1 cellular context compared by ENCODE assay signal in the genomic region with DNA sequence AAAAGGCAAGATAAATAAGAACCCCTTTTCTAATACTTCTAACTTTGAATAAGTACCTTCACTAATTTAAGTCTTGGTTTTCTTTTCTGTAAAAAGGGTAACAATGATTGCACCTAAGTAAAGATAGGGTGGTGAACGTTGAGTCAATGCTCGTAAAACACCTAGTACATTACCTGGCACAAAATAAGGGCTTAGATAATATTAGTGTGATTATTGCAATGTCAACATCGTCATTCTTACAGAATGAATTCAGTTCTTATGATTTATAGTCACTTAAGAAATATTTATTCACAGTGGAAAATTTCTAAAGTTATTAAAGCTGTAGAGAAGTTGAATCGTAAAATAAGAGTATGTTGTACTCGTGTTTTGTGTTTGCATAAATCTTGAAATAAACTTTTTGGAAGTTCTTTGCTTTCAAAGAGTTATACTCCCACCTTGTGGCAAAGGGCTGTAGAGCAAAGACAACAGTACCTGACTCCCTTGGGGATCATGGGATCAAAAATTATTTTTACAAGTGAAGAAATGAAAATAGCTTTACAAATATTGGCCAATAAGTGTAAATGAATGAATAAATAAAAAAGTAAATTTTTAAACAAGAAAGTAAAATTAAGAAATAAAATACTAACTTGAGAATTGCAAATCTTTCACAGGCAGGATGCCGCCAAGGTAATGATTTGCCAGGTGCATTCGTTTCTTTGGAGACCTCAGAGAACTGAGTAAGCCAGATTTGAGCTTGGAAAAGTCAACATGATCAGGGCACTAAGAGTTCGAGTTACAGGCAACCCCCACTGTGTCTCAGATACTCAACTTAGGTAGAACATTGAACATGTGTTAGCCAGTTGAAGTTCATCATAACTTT.
TF ChIP-seq lines count a peak whose summit lies in the region.

No MANE protein-coding gene starts in this region.

TF ChIP-seq in GM23338, 12 proteins besides CTCF, POLR2A, EP300 and RAD21:
- TF ChIP-seq, protein P1, sequence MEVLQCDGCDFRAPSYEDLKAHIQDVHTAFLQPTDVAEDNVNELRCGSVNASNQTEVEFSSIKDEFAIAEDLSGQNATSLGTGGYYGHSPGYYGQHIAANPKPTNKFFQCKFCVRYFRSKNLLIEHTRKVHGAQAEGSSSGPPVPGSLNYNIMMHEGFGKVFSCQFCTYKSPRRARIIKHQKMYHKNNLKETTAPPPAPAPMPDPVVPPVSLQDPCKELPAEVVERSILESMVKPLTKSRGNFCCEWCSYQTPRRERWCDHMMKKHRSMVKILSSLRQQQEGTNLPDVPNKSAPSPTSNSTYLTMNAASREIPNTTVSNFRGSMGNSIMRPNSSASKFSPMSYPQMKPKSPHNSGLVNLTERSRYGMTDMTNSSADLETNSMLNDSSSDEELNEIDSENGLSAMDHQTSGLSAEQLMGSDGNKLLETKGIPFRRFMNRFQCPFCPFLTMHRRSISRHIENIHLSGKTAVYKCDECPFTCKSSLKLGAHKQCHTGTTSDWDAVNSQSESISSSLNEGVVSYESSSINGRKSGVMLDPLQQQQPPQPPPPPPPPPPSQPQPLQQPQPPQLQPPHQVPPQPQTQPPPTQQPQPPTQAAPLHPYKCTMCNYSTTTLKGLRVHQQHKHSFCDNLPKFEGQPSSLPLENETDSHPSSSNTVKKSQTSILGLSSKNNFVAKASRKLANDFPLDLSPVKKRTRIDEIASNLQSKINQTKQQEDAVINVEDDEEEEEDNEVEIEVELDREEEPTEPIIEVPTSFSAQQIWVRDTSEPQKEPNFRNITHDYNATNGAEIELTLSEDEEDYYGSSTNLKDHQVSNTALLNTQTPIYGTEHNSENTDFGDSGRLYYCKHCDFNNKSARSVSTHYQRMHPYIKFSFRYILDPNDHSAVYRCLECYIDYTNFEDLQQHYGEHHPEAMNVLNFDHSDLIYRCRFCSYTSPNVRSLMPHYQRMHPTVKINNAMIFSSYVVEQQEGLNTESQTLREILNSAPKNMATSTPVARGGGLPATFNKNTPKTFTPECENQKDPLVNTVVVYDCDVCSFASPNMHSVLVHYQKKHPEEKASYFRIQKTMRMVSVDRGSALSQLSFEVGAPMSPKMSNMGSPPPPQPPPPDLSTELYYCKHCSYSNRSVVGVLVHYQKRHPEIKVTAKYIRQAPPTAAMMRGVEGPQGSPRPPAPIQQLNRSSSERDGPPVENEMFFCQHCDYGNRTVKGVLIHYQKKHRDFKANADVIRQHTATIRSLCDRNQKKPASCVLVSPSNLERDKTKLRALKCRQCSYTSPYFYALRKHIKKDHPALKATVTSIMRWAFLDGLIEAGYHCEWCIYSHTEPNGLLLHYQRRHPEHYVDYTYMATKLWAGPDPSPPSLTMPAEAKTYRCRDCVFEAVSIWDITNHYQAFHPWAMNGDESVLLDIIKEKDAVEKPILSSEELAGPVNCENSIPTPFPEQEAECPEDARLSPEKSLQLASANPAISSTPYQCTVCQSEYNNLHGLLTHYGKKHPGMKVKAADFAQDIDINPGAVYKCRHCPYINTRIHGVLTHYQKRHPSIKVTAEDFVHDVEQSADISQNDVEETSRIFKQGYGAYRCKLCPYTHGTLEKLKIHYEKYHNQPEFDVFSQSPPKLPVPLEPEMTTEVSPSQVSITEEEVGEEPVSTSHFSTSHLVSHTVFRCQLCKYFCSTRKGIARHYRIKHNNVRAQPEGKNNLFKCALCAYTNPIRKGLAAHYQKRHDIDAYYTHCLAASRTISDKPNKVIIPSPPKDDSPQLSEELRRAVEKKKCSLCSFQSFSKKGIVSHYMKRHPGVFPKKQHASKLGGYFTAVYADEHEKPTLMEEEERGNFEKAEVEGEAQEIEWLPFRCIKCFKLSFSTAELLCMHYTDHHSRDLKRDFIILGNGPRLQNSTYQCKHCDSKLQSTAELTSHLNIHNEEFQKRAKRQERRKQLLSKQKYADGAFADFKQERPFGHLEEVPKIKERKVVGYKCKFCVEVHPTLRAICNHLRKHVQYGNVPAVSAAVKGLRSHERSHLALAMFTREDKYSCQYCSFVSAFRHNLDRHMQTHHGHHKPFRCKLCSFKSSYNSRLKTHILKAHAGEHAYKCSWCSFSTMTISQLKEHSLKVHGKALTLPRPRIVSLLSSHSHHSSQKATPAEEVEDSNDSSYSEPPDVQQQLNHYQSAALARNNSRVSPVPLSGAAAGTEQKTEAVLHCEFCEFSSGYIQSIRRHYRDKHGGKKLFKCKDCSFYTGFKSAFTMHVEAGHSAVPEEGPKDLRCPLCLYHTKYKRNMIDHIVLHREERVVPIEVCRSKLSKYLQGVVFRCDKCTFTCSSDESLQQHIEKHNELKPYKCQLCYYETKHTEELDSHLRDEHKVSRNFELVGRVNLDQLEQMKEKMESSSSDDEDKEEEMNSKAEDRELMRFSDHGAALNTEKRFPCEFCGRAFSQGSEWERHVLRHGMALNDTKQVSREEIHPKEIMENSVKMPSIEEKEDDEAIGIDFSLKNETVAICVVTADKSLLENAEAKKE (CRISPR knock-in tag; IDR thresholded peaks at IDR 0.05), result no peak
- TF ChIP-seq REST (IDR thresholded peaks at IDR 0.05; ENCODE audit: unreplicated experiment), result no peak
- no peak for TF ChIP-seq ZNF331 (CRISPR knock-in tag; IDR thresholded peaks at IDR 0.05; ENCODE audit: low read depth)
- TF ChIP-seq STAT1 (IDR thresholded peaks at IDR 0.05; ENCODE audit: unreplicated experiment), result no peak
- TF ChIP-seq JUNB (IDR thresholded peaks at IDR 0.05; ENCODE audit: unreplicated experiment), result no peak
